18 cellular contexts compared by ENCODE assay signal in the genomic region with DNA sequence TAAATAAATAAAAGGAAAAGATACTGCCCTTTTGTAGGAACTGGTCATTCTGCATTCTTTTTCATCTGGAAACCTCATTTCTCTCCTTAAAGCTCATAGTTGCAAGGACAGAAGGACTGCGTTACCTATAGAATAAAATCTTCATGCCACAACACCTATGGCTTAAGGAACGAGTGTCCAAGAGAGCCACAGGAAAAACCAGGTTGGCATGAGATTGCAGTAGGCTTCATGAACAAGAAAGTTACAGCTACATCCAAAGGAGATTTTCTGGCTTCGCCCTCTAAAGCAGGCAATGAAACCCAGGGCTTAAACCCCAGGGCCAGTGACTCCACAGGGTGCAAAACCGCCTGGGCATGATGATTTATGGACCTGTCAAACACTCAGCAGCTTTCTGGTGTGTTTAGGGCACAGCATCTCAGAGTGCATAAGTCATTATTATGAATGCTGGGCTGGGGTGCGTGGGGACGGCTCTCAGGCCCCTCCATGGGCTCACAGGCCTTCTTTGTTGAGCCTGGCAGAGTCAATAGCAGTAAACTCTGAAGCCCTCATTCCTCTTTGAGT.
"Had no signal": no experiment of that assay in that cellular context is flagged by ENCODE, and none has a peak within 500 bp of the region (broad histone marks: within the 10 kb centered on the region; RNA-seq: fewer than 3 reads in every experiment).

No MANE protein-coding gene starts in this region.

- H3K36me3 Mint-ChIP-seq: activated naive CD4-positive, alpha-beta T cell treated with anti-CD3 and anti-CD28 coated beads, Interleukin-2, amount 10 ng/mL, durations not matched to agents 7 days and 5 days; memory B cell; naive B cell; stimulated activated memory B cell treated with anti-CD40 and anti-IgM and Interleukin-4, amounts not matched to agents 10 μg/mL and 1 μg/mL and 100 μg/mL, for 72 hours had no signal

- H3K4me3 Mint-ChIP-seq: activated naive CD4-positive, alpha-beta T cell treated with anti-CD3 and anti-CD28 coated beads, Interleukin-2, amount 10 ng/mL, durations not matched to agents 7 days and 5 days; activated naive CD8-positive, alpha-beta T cell treated with anti-CD3 and anti-CD28 coated beads, Interleukin-2, amount 50 U/mL, for 24 hours; activated T-cell treated with anti-CD3 and anti-CD28 coated beads, Interleukin-2, amount 50 U/mL, for 4 hours; memory B cell; naive B cell; stimulated activated memory B cell treated with anti-CD40 and anti-IgM and Interleukin-4, amounts not matched to agents 10 μg/mL and 1 μg/mL and 100 μg/mL, for 72 hours had no signal

- ATAC-seq: activated naive CD8-positive, alpha-beta T cell treated with anti-CD3 and anti-CD28 coated beads, Interleukin-2, amount 50 U/mL, for 24 hours; activated T-cell treated with anti-CD3 and anti-CD28 coated beads, Interleukin-2, amount 50 U/mL, for 4 hours; mucosa of descending colon; pancreas; right lobe of liver; stimulated activated memory B cell treated with anti-CD40 and anti-IgM and Interleukin-4, amounts not matched to agents 10 μg/mL and 1 μg/mL and 100 μg/mL, for 72 hours had no signal

- H3K27ac ChIP-seq: pancreas, right lobe of liver had no signal

- H3K4me3 ChIP-seq: breast epithelium, mucosa of descending colon, pancreas, right lobe of liver, smooth muscle cell had no signal

- H3K4me1 ChIP-seq: breast epithelium, pancreas, right lobe of liver had no signal

- DNase-seq: activated CD4-positive, alpha-beta T cell treated with anti-CD3 and anti-CD28 coated beads, Interleukin-2, amount 50 U/mL, for 1 hour; activated CD4-positive, CD25-positive, alpha-beta regulatory T cell treated with anti-CD3 and anti-CD28 coated beads, Interleukin-2, amount 50 U/mL, for 72 hours; activated CD8-positive, alpha-beta memory T cell treated with anti-CD3 and anti-CD28 coated beads, Interleukin-2, amount 50 U/mL, for 4 hours; activated naive CD4-positive, alpha-beta T cell treated with anti-CD3 and anti-CD28 coated beads, Interleukin-2, amount 10 ng/mL, durations not matched to agents 7 days and 5 days; activated naive CD8-positive, alpha-beta T cell treated with anti-CD3 and anti-CD28 coated beads, Interleukin-2, amount 50 U/mL, for 24 hours; activated T-cell treated with anti-CD3 and anti-CD28 coated beads, Interleukin-2, amount 50 U/mL, for 4 hours; anterior cingulate cortex; effector CD8-positive, alpha-beta T cell; mucosa of descending colon; naive B cell; pancreas; right lobe of liver; stimulated activated CD4-positive, alpha-beta T cell treated with anti-CD3 and anti-CD28 coated beads, Interleukin-4, amount 100 ng/mL, for 4 hours; T-helper 9 cell had no signal

- H3K9me3 ChIP-seq: breast epithelium, mucosa of descending colon, pancreas, right lobe of liver had no signal

- H3K27ac Mint-ChIP-seq: activated naive CD4-positive, alpha-beta T cell treated with anti-CD3 and anti-CD28 coated beads, Interleukin-2, amount 10 ng/mL, durations not matched to agents 7 days and 5 days; activated naive CD8-positive, alpha-beta T cell treated with anti-CD3 and anti-CD28 coated beads, Interleukin-2, amount 50 U/mL, for 24 hours; memory B cell; naive B cell; stimulated activated memory B cell treated with anti-CD40 and anti-IgM and Interleukin-4, amounts not matched to agents 10 μg/mL and 1 μg/mL and 100 μg/mL, for 72 hours had no signal

- H3K9me3 Mint-ChIP-seq: activated naive CD4-positive, alpha-beta T cell treated with anti-CD3 and anti-CD28 coated beads, Interleukin-2, amount 10 ng/mL, durations not matched to agents 7 days and 5 days; activated naive CD8-positive, alpha-beta T cell treated with anti-CD3 and anti-CD28 coated beads, Interleukin-2, amount 50 U/mL, for 24 hours; activated T-cell treated with anti-CD3 and anti-CD28 coated beads, Interleukin-2, amount 50 U/mL, for 4 hours had no signal

- H3K27me3 ChIP-seq: breast epithelium, pancreas, right lobe of liver had no signal

- H3K4me1 Mint-ChIP-seq: activated naive CD4-positive, alpha-beta T cell treated with anti-CD3 and anti-CD28 coated beads, Interleukin-2, amount 10 ng/mL, durations not matched to agents 7 days and 5 days; activated naive CD8-positive, alpha-beta T cell treated with anti-CD3 and anti-CD28 coated beads, Interleukin-2, amount 50 U/mL, for 24 hours; memory B cell; naive B cell; stimulated activated memory B cell treated with anti-CD40 and anti-IgM and Interleukin-4, amounts not matched to agents 10 μg/mL and 1 μg/mL and 100 μg/mL, for 72 hours had no signal

- H3K36me3 ChIP-seq: breast epithelium, pancreas, right lobe of liver had no signal

- H3K27me3 Mint-ChIP-seq: activated naive CD4-positive, alpha-beta T cell treated with anti-CD3 and anti-CD28 coated beads, Interleukin-2, amount 10 ng/mL, durations not matched to agents 7 days and 5 days; memory B cell; naive B cell; stimulated activated memory B cell treated with anti-CD40 and anti-IgM and Interleukin-4, amounts not matched to agents 10 μg/mL and 1 μg/mL and 100 μg/mL, for 72 hours had no signal
